8 cellular contexts compared by ENCODE assay signal in genomic region chr19:11088508-11089253, GRCh38. TPM values are rescaled to one million over a fixed set of nuclear protein-coding genes. Genes with fewer than 3 reads are reported as not detected.
A peak's percentile ranks its signal among the peaks of the same experiment; 100 is the strongest.
DNase-seq lines count a peak whose midpoint lies in the region; ATAC-seq, FAIRE-seq and TF ChIP-seq lines count a peak whose summit lies in the region.

No MANE protein-coding gene starts in this region.

- no peak for TF ChIP-seq CTCF in D721Med (IDR thresholded peaks at IDR 0.05; ENCODE audit: insufficient read depth, missing control alignments)

- no peak for ATAC-seq in GM21381 (IDR thresholded peaks at IDR 0.05; ENCODE audit: unreplicated experiment)

- H3K9me3 Mint-ChIP-seq in CD4-positive, alpha-beta memory T cell = no peaks in the 10 kb centered on the region

- peak overlapping the region; percentile 92 to 97 (median 95) for H3K27ac Mint-ChIP-seq in CD4-positive, alpha-beta memory T cell

- H3K4me3 Mint-ChIP-seq in CD4-positive, alpha-beta memory T cell = peak overlapping the region; percentile 81 to 93 (median 88)

- no peaks in the 10 kb centered on the region for H3K27me3 ChIP-seq in CD4-positive, alpha-beta memory T cell (ENCODE audit: insufficient read depth, low read length)
- H3K27me3 ChIP-seq in duodenal mucosa (ENCODE audit: control insufficient read depth in 1 of 2, insufficient read depth in 2 of 2, low read length in 2 of 2) (no peaks in the 10 kb centered on the region), mucosa of stomach (ENCODE audit: control insufficient read depth, insufficient read depth, low read length) (no peaks in the 10 kb centered on the region)

- H3K4me1 ChIP-seq in CD4-positive, alpha-beta memory T cell (ENCODE audit: insufficient read depth, low read length) = peaks cover 60% of the 10 kb centered on the region
- H3K4me1 ChIP-seq in duodenal mucosa (ENCODE audit: control insufficient read depth in 1 of 2, insufficient read depth in 2 of 2, low read length in 2 of 2) = peaks cover 26 to 27% of the 10 kb centered on the region in 2 donors
- H3K4me1 ChIP-seq in mucosa of stomach (ENCODE audit: control insufficient read depth, insufficient read depth, low read length) = peaks cover 30% of the 10 kb centered on the region

- H3K9ac ChIP-seq in duodenal mucosa (ENCODE audit: low read depth in 1 of 2, low read length in 2 of 2) (peak overlapping the region; percentile 76 to 94), mucosa of stomach (ENCODE audit: low read length) (peak overlapping the region; percentile 98)

- H3K27ac ChIP-seq in CD4-positive, alpha-beta memory T cell (ENCODE audit: low read depth, low read length) = peak overlapping the region; percentile 98
- H3K27ac ChIP-seq in duodenal mucosa (ENCODE audit: low read depth, low read length) = peak overlapping the region; percentile 93

- peaks cover 0 to 10% of the 10 kb centered on the region in 2 donors for H3K36me3 Mint-ChIP-seq in CD4-positive, alpha-beta memory T cell

- H3K4me3 ChIP-seq in CD4-positive, alpha-beta memory T cell (ENCODE audit: low read length in 2 of 2) = peak overlapping the region; percentile 43 to 64
- peak overlapping the region; percentile 86 to 87 for H3K4me3 ChIP-seq in duodenal mucosa (ENCODE audit: low read depth in 1 of 2, low read length in 2 of 2)
- peak overlapping the region; percentile 71 for H3K4me3 ChIP-seq in mucosa of stomach (ENCODE audit: low read length)

- DNase-seq in CD4-positive, alpha-beta memory T cell = no peak
- DNase-seq in NCI-H69 (lab: John Stamatoyannopoulos, UW) (peak; percentile 69), D721Med (ENCODE audit: insufficient read length, low spot score) (no peak), NCI-H2171 treated with DMSO at 0.1 percent for 48 hours (lab: John Stamatoyannopoulos, UW) (no peak), OCI-M2 (lab: John Stamatoyannopoulos, UW; ENCODE audit: unreplicated experiment) (no peak)

- no peaks in the 10 kb centered on the region for H3K27me3 Mint-ChIP-seq in CD4-positive, alpha-beta memory T cell

- FAIRE-seq in D721Med (lab: Jason Lieb, UNC) = no peak

- peaks cover 20 to 55% (median 34%) of the 10 kb centered on the region in 4 donors for H3K4me1 Mint-ChIP-seq in CD4-positive, alpha-beta memory T cell

- H3K36me3 ChIP-seq in CD4-positive, alpha-beta memory T cell (ENCODE audit: insufficient read depth, low read length) = no peaks in the 10 kb centered on the region
- H3K36me3 ChIP-seq in duodenal mucosa (ENCODE audit: control insufficient read depth in 1 of 2, insufficient read depth in 2 of 2, low read length in 2 of 2) (peaks cover 0 to 1% of the 10 kb centered on the region in 2 donors), mucosa of stomach (ENCODE audit: control insufficient read depth, insufficient read depth, low read length) (peaks cover 6% of the 10 kb centered on the region)

- POLR2A ChIA-PET in CD4-positive, alpha-beta memory T cell (lab: Charles Lee; ENCODE audit: partially characterized antibody) = interaction anchor here (0.6 to 5.7 kb wide), 10 partner anchors 9 to 286 kb away, joined by 3 to 50 read pairs (median 6); partner anchors contain the start of genes SMARCA4 and SWSAP1

- CTCF ChIA-PET in CD4-positive, alpha-beta memory T cell (lab: Charles Lee; ENCODE audit: partially characterized antibody) = interaction anchor here (1.1 to 7.8 kb wide), 4 partner anchors 37 to 292 kb away, joined by 3 to 39 read pairs (median 16); no protein-coding TSS in a partner anchor

- H3K9me3 ChIP-seq in CD4-positive, alpha-beta memory T cell (ENCODE audit: control insufficient read depth in 1 of 2, low read length in 2 of 2) = no peaks in the 10 kb centered on the region
- H3K9me3 ChIP-seq in duodenal mucosa (ENCODE audit: control insufficient read depth in 1 of 2, low read length in 2 of 2) (no peaks in the 10 kb centered on the region), mucosa of stomach (ENCODE audit: control insufficient read depth, low read length) (no peaks in the 10 kb centered on the region)

- intact Hi-C loops in CD4-positive, alpha-beta memory T cell (cut with micrococcal nuclease) = no loop called here

RNA-seq across cellular contexts. Expression of gene LDLR, which starts 0.6 kb away (rescaled TPM):
- 10 to 100 TPM; 25.8 to 27.0 TPM for total RNA-seq in CD4-positive, alpha-beta memory T cell
- polyA plus RNA-seq in CD4-positive, alpha-beta memory T cell = 1 to 10 TPM; 4.4 to 5.0 TPM
